In genomic region chr1:27133990-27134389, GRCh38 we compare ENCODE assay signal across 13 cellular contexts. TPM values are rescaled to one million over a fixed set of nuclear protein-coding genes. Genes with fewer than 3 reads are reported as not detected.
DNase-seq lines count a peak whose midpoint lies in the region; ATAC-seq and TF ChIP-seq lines count a peak whose summit lies in the region.
"Had no signal": no experiment of that assay in that cellular context is flagged by ENCODE, and none has a peak within 500 bp of the region (broad histone marks: within the 10 kb centered on the region; RNA-seq: fewer than 3 reads in every experiment).

No MANE protein-coding gene starts in this region.

- POLR2A ChIA-PET in Caco-2 (lab: Charles Lee): no interaction called here

- DNase-seq in GM12865 (ENCODE audit: low read depth): peak; percentile 80
- DNase-seq in Karpas-422: no peak
- DNase-seq in lower lobe of right lung: no peak
- DNase-seq in activated T-helper 2 cell treated with anti-CD3 and anti-CD28 coated beads, Interferon-gamma antibody, Interleukin-2, Interleukin-4, amounts not matched to agents 10 μg/mL and 5 μg/mL and 100 μg/mL, durations not matched to agents 14 hours and 24 hours and 36 hours (ENCODE audit: low spot score): no peak
- no peak for DNase-seq in AG08395 (ENCODE audit: low spot score)
- no peak for DNase-seq in Caco-2
- no peak for DNase-seq in sciatic nerve (ENCODE audit: low spot score)
- DNase-seq: amniotic stem cell; CD8-positive, alpha-beta T cell; NCI-H1436 treated with DMSO at 0.1 percent for 48 hours; stimulated activated CD8-positive, alpha-beta memory T cell treated with anti-CD3 and anti-CD28 coated beads, Interleukin-4, amount 100 ng/mL, for 48 hours had no signal

- H3K9me3 ChIP-seq in Karpas-422 (ENCODE audit: low read length) (no peaks in the 10 kb centered on the region), lower lobe of right lung (no peaks in the 10 kb centered on the region), Caco-2 (no peaks in the 10 kb centered on the region)

- peaks cover 2% of the 10 kb centered on the region; the same call in 1 of the 2 replicates for H4K20me1 ChIP-seq in Karpas-422 (ENCODE audit: insufficient read depth, low read depth, low read length)

- no peaks in the 10 kb centered on the region for H3K9me2 ChIP-seq in Karpas-422 (replicated peaks; ENCODE audit: insufficient read depth, low read length)

- TF ChIP-seq CTCF in GM12865 (IDR thresholded peaks at IDR 0.05; ENCODE audit: insufficient read depth, low read depth, low read length, missing control alignments): no peak
- no peak for TF ChIP-seq CTCF in lower lobe of right lung (IDR thresholded peaks at IDR 0.05)
- no peak for TF ChIP-seq CTCF in Caco-2 (IDR thresholded peaks at IDR 0.05; ENCODE audit: insufficient read depth in 1 of 2, low read depth in 1 of 2, low read length in 1 of 2, severe bottlenecking in 1 of 2, unreplicated experiment in 1 of 2)

- H3K4me3 ChIP-seq in GM12865 (ENCODE audit: low read depth, low read length): no peak overlapping the region
- H3K4me3 ChIP-seq in Karpas-422 (ENCODE audit: low read length): no peak overlapping the region
- H3K4me3 ChIP-seq in lower lobe of right lung: no peak overlapping the region
- no peak overlapping the region for H3K4me3 ChIP-seq in Caco-2 (ENCODE audit: low read depth, low read length)

- no peak overlapping the region for H2AFZ ChIP-seq in Karpas-422 (ENCODE audit: low read length)

- no peak overlapping the region for H3K27ac Mint-ChIP-seq in activated T-helper 2 cell treated with anti-CD3 and anti-CD28 coated beads, Interferon-gamma antibody, Interleukin-2, Interleukin-4, amounts not matched to agents 10 μg/mL and 5 μg/mL and 100 μg/mL, durations not matched to agents 14 hours and 24 hours and 36 hours
- no peak overlapping the region for H3K27ac Mint-ChIP-seq in Caco-2 (ENCODE audit: unreplicated experiment)
- H3K27ac Mint-ChIP-seq: CD8-positive, alpha-beta T cell had no signal

- H3K4me1 Mint-ChIP-seq in activated T-helper 2 cell treated with anti-CD3 and anti-CD28 coated beads, Interferon-gamma antibody, Interleukin-2, Interleukin-4, amounts not matched to agents 10 μg/mL and 5 μg/mL and 100 μg/mL, durations not matched to agents 14 hours and 24 hours and 36 hours (ENCODE audit: low read depth): peaks cover 25% of the 10 kb centered on the region
- H3K4me1 Mint-ChIP-seq in Caco-2 (ENCODE audit: low read depth, unreplicated experiment): peaks cover 10% of the 10 kb centered on the region

- no peaks in the 10 kb centered on the region for H3K27me3 Mint-ChIP-seq in activated T-helper 2 cell treated with anti-CD3 and anti-CD28 coated beads, Interferon-gamma antibody, Interleukin-2, Interleukin-4, amounts not matched to agents 10 μg/mL and 5 μg/mL and 100 μg/mL, durations not matched to agents 14 hours and 24 hours and 36 hours (ENCODE audit: low read depth)
- H3K27me3 Mint-ChIP-seq in Caco-2 (ENCODE audit: insufficient read depth, unreplicated experiment): no peaks in the 10 kb centered on the region

- peaks cover 12% of the 10 kb centered on the region for H3K36me3 ChIP-seq in Karpas-422 (ENCODE audit: insufficient read depth, low read length)
- H3K36me3 ChIP-seq in lower lobe of right lung: no peaks in the 10 kb centered on the region
- no peaks in the 10 kb centered on the region for H3K36me3 ChIP-seq in Caco-2 (ENCODE audit: control insufficient read depth, insufficient read depth, low read length)

- H3K4me3 Mint-ChIP-seq in activated T-helper 2 cell treated with anti-CD3 and anti-CD28 coated beads, Interferon-gamma antibody, Interleukin-2, Interleukin-4, amounts not matched to agents 10 μg/mL and 5 μg/mL and 100 μg/mL, durations not matched to agents 14 hours and 24 hours and 36 hours (ENCODE audit: low read depth): no peak overlapping the region
- H3K4me3 Mint-ChIP-seq in Caco-2 (ENCODE audit: unreplicated experiment): no peak overlapping the region
- H3K4me3 Mint-ChIP-seq: CD8-positive, alpha-beta T cell; nephron had no signal

- H3K27ac ChIP-seq in Karpas-422 (ENCODE audit: low read length) (peak overlapping the region; percentile 16), lower lobe of right lung (peak overlapping the region; percentile 39)

- H3K4me2 ChIP-seq in Karpas-422 (ENCODE audit: low read depth, low read length, poor library complexity, severe bottlenecking): no peak overlapping the region

- H3K9ac ChIP-seq in Karpas-422 (ENCODE audit: low read length): no peak overlapping the region

- H3K9me3 Mint-ChIP-seq in activated T-helper 2 cell treated with anti-CD3 and anti-CD28 coated beads, Interferon-gamma antibody, Interleukin-2, Interleukin-4, amounts not matched to agents 10 μg/mL and 5 μg/mL and 100 μg/mL, durations not matched to agents 14 hours and 24 hours and 36 hours: no peaks in the 10 kb centered on the region
- H3K9me3 Mint-ChIP-seq in Caco-2 (ENCODE audit: unreplicated experiment): no peaks in the 10 kb centered on the region
- H3K9me3 Mint-ChIP-seq: CD8-positive, alpha-beta T cell; nephron had no signal

- H3K27me3 ChIP-seq in Karpas-422 (ENCODE audit: low read length): no peaks in the 10 kb centered on the region
- H3K27me3 ChIP-seq in lower lobe of right lung (ENCODE audit: low read depth): no peaks in the 10 kb centered on the region
- no peaks in the 10 kb centered on the region for H3K27me3 ChIP-seq in Caco-2 (replicated peaks; ENCODE audit: control insufficient read depth, insufficient read depth, low read length)

- ATAC-seq in GM19351 (IDR thresholded peaks at IDR 0.05; ENCODE audit: unreplicated experiment) (peak; percentile 56), lower lobe of right lung (peak; percentile 23 to 31), sciatic nerve (no peak)
- ATAC-seq: CD8-positive, alpha-beta T cell had no signal

- H3K4me1 ChIP-seq in Karpas-422 (ENCODE audit: low read length) (peaks cover 35% of the 10 kb centered on the region), lower lobe of right lung (peaks cover 45% of the 10 kb centered on the region), Caco-2 (no peaks in the 10 kb centered on the region)

- intact Hi-C loops in lower lobe of right lung (cut with DNase I): no loop called here
- intact Hi-C loops in activated T-helper 2 cell treated with anti-CD3 and anti-CD28 coated beads, Interferon-gamma antibody, Interleukin-2, Interleukin-4, amounts not matched to agents 10 μg/mL and 5 μg/mL and 100 μg/mL, durations not matched to agents 14 hours and 24 hours and 36 hours (cut with micrococcal nuclease): no loop called here
- intact Hi-C loops in Caco-2 (cut with micrococcal nuclease; ENCODE audit: unreplicated experiment): no loop called here
- intact Hi-C loops in sciatic nerve (cut with DNase I): no loop called here

- peaks cover 83% of the 10 kb centered on the region for H3K79me2 ChIP-seq in Karpas-422 (ENCODE audit: low read length)

- CTCF ChIA-PET in Caco-2 (lab: Charles Lee): interaction anchor here (0.7 kb wide), 1 partner anchor 402 kb away, joined by 3 read pairs; no protein-coding TSS in a partner anchor

- peaks cover 3% of the 10 kb centered on the region for H3K36me3 Mint-ChIP-seq in activated T-helper 2 cell treated with anti-CD3 and anti-CD28 coated beads, Interferon-gamma antibody, Interleukin-2, Interleukin-4, amounts not matched to agents 10 μg/mL and 5 μg/mL and 100 μg/mL, durations not matched to agents 14 hours and 24 hours and 36 hours (ENCODE audit: low read depth)
- H3K36me3 Mint-ChIP-seq in Caco-2 (ENCODE audit: insufficient read depth, unreplicated experiment): peaks cover 24% of the 10 kb centered on the region

- no TSS peak for BruUV-seq in Caco-2 (replicated peaks; lab: Mats Ljungman, UMichigan)

RNA-seq across cellular contexts. Expression of gene SLC9A1, which starts 20.9 kb away (rescaled TPM):
- total RNA-seq in Karpas-422 (2014; rRNA removed; shearing (Covaris generic); ENCODE audit: low replicate concordance): 35.3 and 48.6 TPM in 2 replicates
- 57.7 TPM for total RNA-seq in lower lobe of right lung
- total RNA-seq in activated T-helper 2 cell treated with anti-CD3 and anti-CD28 coated beads, Interferon-gamma antibody, Interleukin-2, Interleukin-4, amounts not matched to agents 10 μg/mL and 5 μg/mL and 100 μg/mL, durations not matched to agents 14 hours and 24 hours and 36 hours: 23.7 and 27.2 TPM in 2 replicates
- total RNA-seq in Caco-2 (2022): 28.9 and 31.0 TPM in 2 replicates
- total RNA-seq in sciatic nerve: 17.3 TPM
